ENCODE assay signal across 1 cellular context in genomic region chr11:30471244-30471643, GRCh38.
TF ChIP-seq lines count a peak whose summit lies in the region.

No MANE protein-coding gene starts in this region.

TF ChIP-seq in H1, 55 proteins besides CTCF, POLR2A, EP300 and RAD21 (continued from another document):
- TF ChIP-seq E2F6 (IDR thresholded peaks at IDR 0.05) (no peak), SP2 (IDR thresholded peaks at IDR 0.05; ENCODE audit: low read length) (no peak), NRF1 (IDR thresholded peaks at IDR 0.05; ENCODE audit: low read depth, low read length) (no peak), CHD2 (IDR thresholded peaks at IDR 0.05; ENCODE audit: low read length) (no peak)
